9 cellular contexts compared by ENCODE assay signal in genomic region chr20:40741507-40742106, GRCh38. TPM values are rescaled to one million over a fixed set of nuclear protein-coding genes. Genes with fewer than 3 reads are reported as not detected.
A peak's percentile ranks its signal among the peaks of the same experiment; 100 is the strongest.
DNase-seq lines count a peak whose midpoint lies in the region; ATAC-seq and TF ChIP-seq lines count a peak whose summit lies in the region.
"Had no signal": no experiment of that assay in that cellular context is flagged by ENCODE, and none has a peak within 500 bp of the region (broad histone marks: within the 10 kb centered on the region; RNA-seq: fewer than 3 reads in every experiment).

No MANE protein-coding gene starts in this region.

- H3K4me3 ChIP-seq in H7 (ENCODE audit: insufficient read depth, low read depth, low read length) (no peak overlapping the region), PC-9 (no peak overlapping the region), body of pancreas (no peak overlapping the region)

- H3K9me2 ChIP-seq in PC-9 (ENCODE audit: insufficient read depth), result no peaks in the 10 kb centered on the region

- CTCF ChIA-PET in PC-9 (lab: Charles Lee), result interaction anchor here (0.5 to 1.1 kb wide), 3 partner anchors 21 to 283 kb away, joined by 3 to 5 read pairs (median 3); no protein-coding TSS in a partner anchor

- H3K9me3 ChIP-seq in PC-9 (ENCODE audit: insufficient read depth, low read depth) (no peaks in the 10 kb centered on the region), body of pancreas (no peaks in the 10 kb centered on the region)

- peak; percentile 74 for TF ChIP-seq CTCF in PC-9 (conservative IDR thresholded peaks at IDR 0.05)
- TF ChIP-seq CTCF in body of pancreas (IDR thresholded peaks at IDR 0.05), result peak; percentile 25 to 45 (median 38)

- no peak for ATAC-seq in body of pancreas
- ATAC-seq in left colon, result peak; percentile 56
- ATAC-seq in stimulated activated naive CD8-positive, alpha-beta T cell treated with anti-CD3 and anti-CD28 coated beads, Interleukin-15, Interleukin-2, amounts not matched to agents 100 U/mL and 50 U/mL, for 24 hours, result no peak
- no peak for ATAC-seq in GM18868 (IDR thresholded peaks at IDR 0.05; ENCODE audit: unreplicated experiment)
- ATAC-seq: T-cell had no signal

- 36 to 39% methylated on average over 6 of the region's 6 CpGs for WGBS in body of pancreas, 2 donors

- TF ChIP-seq POLR2A in body of pancreas (IDR thresholded peaks at IDR 0.05), result no peak

- DNase-seq in COLO668 (lab: John Stamatoyannopoulos, UW; ENCODE audit: unreplicated experiment) (peak; percentile 17), H7 (peak; percentile 66), PC-9 (peak in 1 of 2 experiments; percentile 15), body of pancreas (peak; percentile 25 to 56 (median 36)), left colon (peak; percentile 28 to 56), mesenteric fat pad (ENCODE audit: low spot score) (no peak)
- DNase-seq in stimulated activated naive CD8-positive, alpha-beta T cell treated with anti-CD3 and anti-CD28 coated beads, Interleukin-15, Interleukin-2, amounts not matched to agents 100 U/mL and 50 U/mL, for 24 hours, result peak; percentile 41

- no peaks in the 10 kb centered on the region for H3K79me2 ChIP-seq in PC-9 (ENCODE audit: low read depth)

- H3K27me3 ChIP-seq in H7 (ENCODE audit: control insufficient read depth, insufficient read depth, low read length) (no peaks in the 10 kb centered on the region), PC-9 (ENCODE audit: insufficient read depth, low read depth) (peaks cover 87% of the 10 kb centered on the region), body of pancreas (no peaks in the 10 kb centered on the region)

- H3K4me2 ChIP-seq in PC-9, result no peak overlapping the region

- no peaks in the 10 kb centered on the region; the same call in 1 of the 2 replicates for H4K20me1 ChIP-seq in PC-9 (ENCODE audit: insufficient read depth)

- no TSS peak for BruUV-seq in PC-9 (replicated peaks; lab: Mats Ljungman, UMichigan)

- H2AFZ ChIP-seq in PC-9, result no peak overlapping the region

- POLR2A ChIA-PET in PC-9 (lab: Charles Lee; ENCODE audit: unreplicated experiment), result no interaction called here

- no peaks in the 10 kb centered on the region for H3F3A ChIP-seq in PC-9 (ENCODE audit: insufficient read depth, low read depth)

- H3K36me3 ChIP-seq in H7 (replicated peaks; ENCODE audit: control insufficient read depth, insufficient read depth, low read length) (no peaks in the 10 kb centered on the region), PC-9 (ENCODE audit: low read depth) (no peaks in the 10 kb centered on the region), body of pancreas (replicated peaks in 1 of 2; ENCODE audit: insufficient read depth in 1 of 2, low read depth in 2 of 2) (no peaks in the 10 kb centered on the region)

- intact Hi-C loops in PC-9 (cut with micrococcal nuclease; ENCODE audit: unreplicated experiment), result no loop called here
- intact Hi-C loops in body of pancreas (cut with DNase I), result no loop called here
- intact Hi-C loops in left colon (cut with DNase I, micrococcal nuclease), result no loop called here

- H3K27ac ChIP-seq in PC-9 (no peak overlapping the region), body of pancreas (no peak overlapping the region)

- H3K4me1 ChIP-seq in PC-9 (replicated peaks; ENCODE audit: insufficient read depth), result no peaks in the 10 kb centered on the region
- no peaks in the 10 kb centered on the region for H3K4me1 ChIP-seq in body of pancreas

RNA-seq across cellular contexts. Expression of gene MAFB, which starts 52.6 kb away (rescaled TPM):
- total RNA-seq in H7 (2014; rRNA removed; shearing (Covaris generic)), result 2.4 and 4.2 TPM in 2 replicates
- not detected in 2 replicates for total RNA-seq in PC-9 (2021)
- 10 to 100 TPM; 21.1 to 22.1 TPM for total RNA-seq in body of pancreas
- total RNA-seq in left colon, result 10 to 100 TPM in 1 of 2 donors, 1 to 10 TPM in 1; 4.0 to 10.9 TPM
- total RNA-seq in mesenteric fat pad, result 86.0 TPM
